22 cellular contexts compared by ENCODE assay signal in genomic region chr18:70576281-70577022, GRCh38.
A peak's percentile ranks its signal among the peaks of the same experiment; 100 is the strongest.
DNase-seq lines count a peak whose midpoint lies in the region; ATAC-seq, FAIRE-seq and TF ChIP-seq lines count a peak whose summit lies in the region.
"Had no signal": no experiment of that assay in that cellular context is flagged by ENCODE, and none has a peak within 500 bp of the region (broad histone marks: within the 10 kb centered on the region; RNA-seq: fewer than 3 reads in every experiment).

No MANE protein-coding gene starts in this region.

- no peak overlapping the region for H3K4ac ChIP-seq in neuronal stem cell (ENCODE audit: low read length)

- no peaks in the 10 kb centered on the region for H3K79me1 ChIP-seq in neuronal stem cell (ENCODE audit: low read depth, low read length)

- no peak overlapping the region for H3K23ac ChIP-seq in neuronal stem cell (ENCODE audit: low read depth, low read length, poor library complexity)

- in situ Hi-C loops in GM12878 (cut with MboI): no loop called here

- POLR2A ChIA-PET in A673 (lab: Charles Lee; ENCODE audit: low non-redundant PET) (no interaction called here), GM12878 (lab: Charles Lee) (no interaction called here)

- H3K9me2 ChIP-seq in Karpas-422 (replicated peaks; ENCODE audit: insufficient read depth, low read length): no peaks in the 10 kb centered on the region

- no peak for TF ChIP-seq EP300 in GM12878 (IDR thresholded peaks at IDR 0.05; ENCODE audit: borderline replicate concordance in 1 of 2, control insufficient read depth in 1 of 2, low read depth in 2 of 2, low read length in 2 of 2)

- no peak overlapping the region for H4K91ac ChIP-seq in neuronal stem cell (ENCODE audit: low read depth, low read length, poor library complexity)

- TF ChIP-seq POLR2A in GM12878 (IDR thresholded peaks at IDR 0.05; ENCODE audit: low read depth, low read length): no peak

- no peak overlapping the region for H2BK120ac ChIP-seq in neuronal stem cell (ENCODE audit: low read depth, low read length)

- TF ChIP-seq CTCF in A673 (conservative IDR thresholded peaks at IDR 0.05; ENCODE audit: low read depth, low read length) (no peak), GM12878 (IDR thresholded peaks at IDR 0.05 in 2 of 3, conservative IDR thresholded peaks at IDR 0.05 in 1 of 3; ENCODE audit: control insufficient read depth in 2 of 3, extremely low read depth in 1 of 3, insufficient read depth in 1 of 3, low read depth in 3 of 3, low read length in 3 of 3) (no peak)

- no peak overlapping the region for H2BK15ac ChIP-seq in neuronal stem cell (ENCODE audit: low read length)

- no peak overlapping the region for H2BK5ac ChIP-seq in neuronal stem cell (ENCODE audit: low read length)

- no peak overlapping the region for H4K8ac ChIP-seq in neuronal stem cell (ENCODE audit: low read depth, low read length)

- H3K27me3 ChIP-seq in A673 (replicated peaks; ENCODE audit: insufficient read depth, low read depth, low read length, poor library complexity) (no peaks in the 10 kb centered on the region), Karpas-422 (ENCODE audit: low read length) (no peaks in the 10 kb centered on the region), GM12878 (replicated peaks in 1 of 2; ENCODE audit: control insufficient read depth in 2 of 2, insufficient read depth in 2 of 2, low read length in 1 of 2) (no peaks in the 10 kb centered on the region), neuronal stem cell (ENCODE audit: control insufficient read depth in 3 of 3, insufficient read depth in 3 of 3, low read depth in 1 of 3, low read length in 3 of 3) (no peaks in the 10 kb centered on the region)

- H2AFZ ChIP-seq in Karpas-422 (ENCODE audit: low read length): peak overlapping the region; percentile 59
- H2AFZ ChIP-seq in GM12878 (ENCODE audit: control insufficient read depth, low read depth, low read length): no peak overlapping the region
- no peak overlapping the region for H2AFZ ChIP-seq in neuronal stem cell (ENCODE audit: low read length)
- H2AFZ ChIP-seq: GM23338 had no signal

- H3K79me2 ChIP-seq in Karpas-422 (ENCODE audit: low read length) (no peaks in the 10 kb centered on the region), GM12878 (ENCODE audit: control insufficient read depth, insufficient read depth, low read length) (no peaks in the 10 kb centered on the region)

- H3K9me3 ChIP-seq in A673 (ENCODE audit: low read depth, low read length, poor library complexity, severe bottlenecking) (no peaks in the 10 kb centered on the region), Karpas-422 (ENCODE audit: low read length) (no peaks in the 10 kb centered on the region), GM12878 (replicated peaks; ENCODE audit: control insufficient read depth, insufficient read depth, low read length) (no peaks in the 10 kb centered on the region), neuronal stem cell (replicated peaks in 1 of 2; ENCODE audit: control insufficient read depth in 2 of 2, insufficient read depth in 1 of 2, low read depth in 1 of 2, low read length in 2 of 2) (peaks cover 0 to 2% of the 10 kb centered on the region in 2 donors)

- peak; percentile 86 for DNase-seq in A673 (ENCODE audit: low spot score)
- peak; percentile 61 for DNase-seq in Karpas-422
- DNase-seq in GM12878 (ENCODE audit: low read depth, low spot score): no peak
- DNase-seq in neuronal stem cell (ENCODE audit: low spot score): peak; percentile 20
- no peak for DNase-seq in kidney glomerular epithelial cell (lab: John Stamatoyannopoulos, UW)
- DNase-seq in NCI-H2029 treated with DMSO at 0.1 percent for 48 hours (lab: John Stamatoyannopoulos, UW): no peak
- DNase-seq: ACHN; AML-193; C1 segment of cervical spinal cord; Calu3; CD4-positive, alpha-beta memory T cell; COR-L47; DMS153; DND-41; H9 had no signal

- 34% methylated on average over 9 of the region's 9 CpGs for WGBS in GM12878 (ENCODE audit: insufficient coverage, insufficient replicate concordance, low lambda C conversion rate, missing lambda C conversion rate)
- WGBS in neuronal stem cell (ENCODE audit: extremely low coverage in 2 of 2, insufficient read length in 2 of 2, insufficient replicate concordance in 1 of 2), 2 donors: no CpG with 5 or more reads among the region's 9 CpGs

- H3K36me3 ChIP-seq in A673 (ENCODE audit: insufficient read depth, low read length, poor library complexity, severe bottlenecking) (no peaks in the 10 kb centered on the region), Karpas-422 (ENCODE audit: insufficient read depth, low read length) (no peaks in the 10 kb centered on the region), GM12878 (ENCODE audit: control insufficient read depth in 2 of 2, insufficient read depth in 2 of 2, low read length in 1 of 2) (no peaks in the 10 kb centered on the region), neuronal stem cell (replicated peaks in 1 of 2; ENCODE audit: control insufficient read depth in 2 of 2, insufficient read depth in 2 of 2, low read length in 2 of 2) (no peaks in the 10 kb centered on the region)

- H3K9ac ChIP-seq in Karpas-422 (ENCODE audit: low read length) (no peak overlapping the region), GM12878 (ENCODE audit: control insufficient read depth, insufficient read depth, low read length) (no peak overlapping the region), neuronal stem cell (ENCODE audit: low read depth, low read length, poor library complexity) (no peak overlapping the region)

- SMC1A ChIA-PET in GM12878 (lab: Charles Lee; ENCODE audit: uncharacterized antibody, unreplicated experiment): interaction anchor here (0.9 to 1.4 kb wide), 2 partner anchors 54 to 85 kb away, joined by 3 to 6 read pairs; no protein-coding TSS in a partner anchor

- RAD21 ChIA-PET in GM12878 (lab: Charles Lee; ENCODE audit: unreplicated experiment): no interaction called here

- H2BK12ac ChIP-seq in neuronal stem cell (ENCODE audit: low read length): no peak overlapping the region

- peak overlapping the region; percentile 81 for H3K27ac ChIP-seq in A673 (ENCODE audit: low read depth, low read length, poor library complexity, severe bottlenecking)
- peak overlapping the region; percentile 19 for H3K27ac ChIP-seq in Karpas-422 (ENCODE audit: low read length)
- H3K27ac ChIP-seq in GM12878 (ENCODE audit: control insufficient read depth, insufficient read depth): no peak overlapping the region
- no peak overlapping the region for H3K27ac ChIP-seq in neuronal stem cell (replicated peaks; ENCODE audit: low read length)
- H3K27ac ChIP-seq: 22Rv1 had no signal

- peaks cover 38% of the 10 kb centered on the region for H3K4me1 ChIP-seq in A673 (ENCODE audit: insufficient read depth, low read length, poor library complexity, severe bottlenecking)
- H3K4me1 ChIP-seq in Karpas-422 (ENCODE audit: low read length): peaks cover 30% of the 10 kb centered on the region
- H3K4me1 ChIP-seq in GM12878 (ENCODE audit: control insufficient read depth, insufficient read depth, low read length): no peaks in the 10 kb centered on the region
- no peaks in the 10 kb centered on the region for H3K4me1 ChIP-seq in neuronal stem cell (ENCODE audit: control insufficient read depth in 2 of 2, insufficient read depth in 1 of 2, low read depth in 1 of 2, low read length in 2 of 2)

- CTCF ChIA-PET in A673 (lab: Charles Lee) (no interaction called here), GM12878 (lab: Yijun Ruan, JAX) (interaction anchor here (0.5 to 1.3 kb wide), 4 partner anchors 10 to 86 kb away, joined by 3 to 4 read pairs (median 3); no protein-coding TSS in a partner anchor)

- ATAC-seq in GM12878: peak; percentile 39
- ATAC-seq in GM18909 (IDR thresholded peaks at IDR 0.05; ENCODE audit: poor library complexity, unreplicated experiment): no peak
- no peak for ATAC-seq in HG03442 (IDR thresholded peaks at IDR 0.05; ENCODE audit: unreplicated experiment)
- ATAC-seq: GM23338, HCT116 had no signal

- no peaks in the 10 kb centered on the region for H4K20me1 ChIP-seq in Karpas-422 (ENCODE audit: insufficient read depth, low read depth, low read length)
- no peaks in the 10 kb centered on the region for H4K20me1 ChIP-seq in GM12878 (ENCODE audit: control insufficient read depth, insufficient read depth)

- H3K4me3 ChIP-seq in A673 (ENCODE audit: low read depth, low read length, poor library complexity, severe bottlenecking) (peak overlapping the region; percentile 3), Karpas-422 (ENCODE audit: low read length) (no peak overlapping the region), GM12878 (no peak overlapping the region), neuronal stem cell (ENCODE audit: low read length in 2 of 2) (no peak overlapping the region)
- H3K4me3 ChIP-seq: GM23338 had no signal

- H3K14ac ChIP-seq in neuronal stem cell (ENCODE audit: low read length): no peak overlapping the region

- H3K18ac ChIP-seq in neuronal stem cell (ENCODE audit: low read length): no peak overlapping the region

- intact Hi-C loops in A673 (cut with micrococcal nuclease; ENCODE audit: unreplicated experiment): loop anchor here (5.0 kb wide), 2 partner anchors 84 to 126 kb away; no protein-coding TSS in a partner anchor
- intact Hi-C loops in GM12878 (cut with micrococcal nuclease; ENCODE audit: unreplicated experiment): no loop called here

- TF ChIP-seq RAD21 in GM12878 (IDR thresholded peaks at IDR 0.05; ENCODE audit: insufficient read depth, low read depth, low read length): no peak

- FAIRE-seq in GM12878 (lab: Jason Lieb, UNC): no peak
- FAIRE-seq: A204.1, G401.6 had no signal

- BruUV-seq in A673 (replicated peaks; lab: Mats Ljungman, UMichigan): TSS peak; percentile 80
- no TSS peak for BruUV-seq in GM12878 (replicated peaks; lab: Mats Ljungman, UMichigan)

- H2AK5ac ChIP-seq in neuronal stem cell (ENCODE audit: low read depth, low read length): no peak overlapping the region

- peak overlapping the region; percentile 33 for H3K4me2 ChIP-seq in Karpas-422 (ENCODE audit: low read depth, low read length, poor library complexity, severe bottlenecking)
- no peak overlapping the region for H3K4me2 ChIP-seq in GM12878 (ENCODE audit: control insufficient read depth, insufficient read depth)
- no peak overlapping the region for H3K4me2 ChIP-seq in neuronal stem cell (ENCODE audit: insufficient read depth, low read length, poor library complexity, severe bottlenecking)
- H3K4me2 ChIP-seq: GM23338 had no signal

TF ChIP-seq in GM12878, 131 proteins besides CTCF, POLR2A, EP300 and RAD21:
- TF ChIP-seq FOXK2 (IDR thresholded peaks at IDR 0.05): no peak
- TF ChIP-seq NR2C1 (IDR thresholded peaks at IDR 0.05): no peak
- no peak for TF ChIP-seq NFXL1 (IDR thresholded peaks at IDR 0.05; ENCODE audit: borderline replicate concordance)
- no peak for TF ChIP-seq SMARCA5 (IDR thresholded peaks at IDR 0.05)

Comparison
In these comparisons a context has a peak if more than half of its experiments do, and no peak if none do; other contexts are left out.
1. DNase-seq: peak in A673 (single experiment), Karpas-422 (single experiment) and neuronal stem cell (single experiment); none in GM12878 (single experiment), kidney glomerular epithelial cell (single experiment) and NCI-H2029 treated with DMSO at 0.1 percent for 48 hours (single experiment).
2. H3K27ac ChIP-seq: peak in A673 (single experiment) and Karpas-422 (single experiment); none in GM12878 (single experiment) and neuronal stem cell (single experiment).